Comparison of ENCODE assay signal across 11 cellular contexts in genomic region chr1:16152521-16153087, GRCh38. TPM values are rescaled to one million over a fixed set of nuclear protein-coding genes. Genes with fewer than 3 reads are reported as not detected.
DNase-seq lines count a peak whose midpoint lies in the region; ATAC-seq and TF ChIP-seq lines count a peak whose summit lies in the region.
"Had no signal": no experiment of that assay in that cellular context is flagged by ENCODE, and none has a peak within 500 bp of the region (broad histone marks: within the 10 kb centered on the region; RNA-seq: fewer than 3 reads in every experiment).

No MANE protein-coding gene starts in this region.

- H3K9me3 Mint-ChIP-seq in CD8-positive, alpha-beta T cell = no peaks in the 10 kb centered on the region

- TF ChIP-seq CTCF in retinal pigment epithelial cell (conservative IDR thresholded peaks at IDR 0.05; ENCODE audit: low read depth, low read length) = no peak
- TF ChIP-seq CTCF in CD8-positive, alpha-beta T cell (IDR thresholded peaks at IDR 0.05) = no peak

- intact Hi-C loops in CD8-positive, alpha-beta T cell (cut with DNase I, micrococcal nuclease) = no loop called here

- DNase-seq in H7 = peak; percentile 81
- peak; percentile 84 for DNase-seq in astrocyte of the hippocampus (ENCODE audit: low read depth, low spot score)
- DNase-seq in retinal pigment epithelial cell (ENCODE audit: low read depth) = no peak
- no peak for DNase-seq in DMS 273 (lab: John Stamatoyannopoulos, UW; ENCODE audit: unreplicated experiment)
- no peak for DNase-seq in CD8-positive, alpha-beta T cell
- DNase-seq in NCI-H1930 (lab: John Stamatoyannopoulos, UW) = no peak
- DNase-seq: activated CD4-positive, alpha-beta T cell treated with anti-CD3 and anti-CD28 coated beads for 1 hour; NCI-H2171 treated with DMSO at 0.1 percent for 48 hours; nucleus accumbens had no signal

- CTCF ChIA-PET in CD8-positive, alpha-beta T cell (lab: Charles Lee) = interaction anchor here (0.7 to 1.0 kb wide), 2 partner anchors 27 to 36 kb away, joined by 3 read pairs; no protein-coding TSS in a partner anchor

- peaks cover 22% of the 10 kb centered on the region for H3K4me1 Mint-ChIP-seq in CD8-positive, alpha-beta T cell (ENCODE audit: low read depth)

- peaks cover 14% of the 10 kb centered on the region for H3K27me3 Mint-ChIP-seq in CD8-positive, alpha-beta T cell (ENCODE audit: low read depth)

- H3K27ac ChIP-seq in iPS-20b (ENCODE audit: low read length) = no peak overlapping the region
- H3K27ac ChIP-seq in CD8-positive, alpha-beta T cell (ENCODE audit: low read depth, low read length) = no peak overlapping the region

- POLR2A ChIA-PET in CD8-positive, alpha-beta T cell (lab: Charles Lee) = no interaction called here

- no peaks in the 10 kb centered on the region for H3K36me3 Mint-ChIP-seq in CD8-positive, alpha-beta T cell

- H3K27ac Mint-ChIP-seq in CD8-positive, alpha-beta T cell = no peak overlapping the region

- H3K9me3 ChIP-seq in iPS-20b (ENCODE audit: insufficient read depth, low read depth, low read length) = no peaks in the 10 kb centered on the region
- no peaks in the 10 kb centered on the region for H3K9me3 ChIP-seq in CD8-positive, alpha-beta T cell (ENCODE audit: low read length)

- peaks cover 14% of the 10 kb centered on the region for H3K36me3 ChIP-seq in H7 (replicated peaks; ENCODE audit: control insufficient read depth, insufficient read depth, low read length)
- peaks cover 34% of the 10 kb centered on the region for H3K36me3 ChIP-seq in iPS-20b (ENCODE audit: insufficient read depth, low read depth, low read length)
- H3K36me3 ChIP-seq in CD8-positive, alpha-beta T cell (ENCODE audit: insufficient read depth, low read length) = no peaks in the 10 kb centered on the region

- peaks cover 30% of the 10 kb centered on the region for H3K4me1 ChIP-seq in iPS-20b (ENCODE audit: insufficient read depth, low read length)
- H3K4me1 ChIP-seq in CD8-positive, alpha-beta T cell (ENCODE audit: insufficient read depth, low read length) = peaks cover 54% of the 10 kb centered on the region

- no peak overlapping the region for H3K4me3 Mint-ChIP-seq in CD8-positive, alpha-beta T cell

- no peak for ATAC-seq in HG02623 (IDR thresholded peaks at IDR 0.05; ENCODE audit: unreplicated experiment)
- no peak for ATAC-seq in CD8-positive, alpha-beta T cell

- H3K27me3 ChIP-seq in H7 (ENCODE audit: control insufficient read depth, insufficient read depth, low read length) (peaks cover 1% of the 10 kb centered on the region; the same call in 1 of the 2 replicates), iPS-20b (ENCODE audit: insufficient read depth, low read length) (peaks cover 32% of the 10 kb centered on the region)
- peaks cover 9% of the 10 kb centered on the region for H3K27me3 ChIP-seq in CD8-positive, alpha-beta T cell (ENCODE audit: insufficient read depth, low read length)

- peak overlapping the region; percentile 50; the same call in 1 of the 2 replicates for H3K9ac ChIP-seq in iPS-20b (ENCODE audit: low read depth, low read length)

- H3K4me3 ChIP-seq in H7 (ENCODE audit: insufficient read depth, low read depth, low read length) = peak overlapping the region; percentile 96; the same call in 1 of the 2 replicates
- peak overlapping the region; percentile 83; the same call in 1 of the 2 replicates for H3K4me3 ChIP-seq in iPS-20b (ENCODE audit: low read length)
- peak overlapping the region; percentile 88 for H3K4me3 ChIP-seq in retinal pigment epithelial cell (ENCODE audit: low read length)
- H3K4me3 ChIP-seq in CD8-positive, alpha-beta T cell (ENCODE audit: low read depth, low read length) = no peak overlapping the region

RNA-seq across cellular contexts. Expression of gene EPHA2, which starts 3.3 kb away (rescaled TPM):
- total RNA-seq in H7 (2014; rRNA removed; shearing (Covaris generic)) = 43.3 and 63.5 TPM in 2 replicates
- not detected for total RNA-seq in CD8-positive, alpha-beta T cell

RNA-seq across cellular contexts. Expression of gene ARHGEF19, which starts 59.8 kb away (rescaled TPM):
- 16.2 and 21.0 TPM in 2 replicates for total RNA-seq in H7 (2014; rRNA removed; shearing (Covaris generic))
- total RNA-seq in CD8-positive, alpha-beta T cell = 1 to 10 TPM; 4.3 to 5.6 TPM

Comparison
In these comparisons a context has a peak if more than half of its experiments do, and no peak if none do; other contexts are left out.
1. DNase-seq: peak in H7 (single experiment) and astrocyte of the hippocampus (single experiment); none in retinal pigment epithelial cell (single experiment), DMS 273 (single experiment), CD8-positive, alpha-beta T cell (0 of 7) and NCI-H1930 (0 of 2).
2. RNA of gene EPHA2, which starts 3.3 kb away (total RNA-seq): 43.3 to 63.5 TPM in H7; not detected in CD8-positive, alpha-beta T cell; every median in the first group is over 10 times any median in the second.